In genomic region chr19:58001895-58002369, GRCh38 we compare ENCODE assay signal across 8 cellular contexts. TPM values are rescaled to one million over a fixed set of nuclear protein-coding genes. Genes with fewer than 3 reads are reported as not detected.
DNase-seq lines count a peak whose midpoint lies in the region; ATAC-seq and TF ChIP-seq lines count a peak whose summit lies in the region.

No MANE protein-coding gene starts in this region.

- no peak for TF ChIP-seq CTCF in PC-9 (conservative IDR thresholded peaks at IDR 0.05)

- no peaks in the 10 kb centered on the region for H3K9me2 ChIP-seq in PC-9 (ENCODE audit: insufficient read depth)

- H3K36me3 ChIP-seq in PC-9 (ENCODE audit: low read depth) (peaks cover 50% of the 10 kb centered on the region), muscle layer of duodenum (ENCODE audit: control insufficient read depth in 1 of 2, insufficient read depth in 2 of 2, low read length in 2 of 2) (peaks cover 36 to 79% of the 10 kb centered on the region in 2 donors)

- intact Hi-C loops in PC-9 (cut with micrococcal nuclease; ENCODE audit: unreplicated experiment): loop anchor here (1.0 kb wide), 2 partner anchors 55 to 181 kb away; partner anchors contain the start of genes ZNF256 and ZNF274

- POLR2A ChIA-PET in PC-9 (lab: Charles Lee; ENCODE audit: unreplicated experiment): no interaction called here

- peaks cover 13% of the 10 kb centered on the region for H3K79me2 ChIP-seq in PC-9 (ENCODE audit: low read depth)

- 0 out of 2 replicates have a peak, but pooled peaks cover 10% of the 10 kb centered on the region for H3K4me1 ChIP-seq in PC-9 (replicated peaks; ENCODE audit: insufficient read depth)
- H3K4me1 ChIP-seq in muscle layer of duodenum (ENCODE audit: control insufficient read depth in 1 of 2, insufficient read depth in 2 of 2, low read length in 2 of 2): peaks cover 6 to 19% of the 10 kb centered on the region in 2 donors

- CTCF ChIA-PET in PC-9 (lab: Charles Lee): interaction anchor here (0.6 to 0.8 kb wide), 4 partner anchors 15 to 517 kb away, joined by 3 to 4 read pairs (median 3); partner anchors contain the start of gene ZNF417

- H3K4me2 ChIP-seq in PC-9: peak overlapping the region; percentile 87

- H3K9me3 ChIP-seq in PC-9 (ENCODE audit: insufficient read depth, low read depth) (peaks cover 50% of the 10 kb centered on the region), muscle layer of duodenum (ENCODE audit: control insufficient read depth in 1 of 2, low read length in 2 of 2) (peaks cover 24 to 54% of the 10 kb centered on the region in 2 donors)

- H3K27me3 ChIP-seq in PC-9 (ENCODE audit: insufficient read depth, low read depth) (no peaks in the 10 kb centered on the region), muscle layer of duodenum (ENCODE audit: low read depth, low read length) (no peaks in the 10 kb centered on the region)

- no peak for ATAC-seq in HG03039 (IDR thresholded peaks at IDR 0.05; ENCODE audit: unreplicated experiment)

- H3F3A ChIP-seq in PC-9 (ENCODE audit: insufficient read depth, low read depth): peaks cover 4% of the 10 kb centered on the region; the same call in 1 of the 2 replicates

- no TSS peak for BruUV-seq in PC-9 (replicated peaks; lab: Mats Ljungman, UMichigan)

- H3K4me3 ChIP-seq in PC-9 (peak overlapping the region; percentile 96), muscle layer of duodenum (ENCODE audit: low read depth in 1 of 2, low read length in 2 of 2) (peak overlapping the region; percentile 94 to 97)

- peak; percentile 8 for DNase-seq in stimulated activated CD4-positive, alpha-beta T cell treated with anti-CD3 and anti-CD28 coated beads, Interleukin-1b, Interleukin-23, amount 100 ng/mL, for 48 hours
- DNase-seq in stimulated activated CD4-positive, alpha-beta T cell treated with anti-CD3 and anti-CD28 coated beads, Interleukin-4, amount 100 ng/mL, for 24 hours: no peak
- DNase-seq in PC-9: no peak
- peak; percentile 23 for DNase-seq in effector CD8-positive, alpha-beta T cell (lab: John Stamatoyannopoulos, UW)
- no peak for DNase-seq in LoVo (ENCODE audit: low spot score)
- DNase-seq in SW480 (ENCODE audit: low spot score): no peak

- peak overlapping the region; percentile 100 for H2AFZ ChIP-seq in PC-9

- H4K20me1 ChIP-seq in PC-9 (ENCODE audit: insufficient read depth): no peaks in the 10 kb centered on the region

- no peak overlapping the region for H3K27ac ChIP-seq in PC-9
- peak overlapping the region; percentile 27 for H3K27ac ChIP-seq in muscle layer of duodenum (ENCODE audit: low read length)

RNA-seq across cellular contexts. Expression of gene ZNF606, which starts 0.7 kb away (rescaled TPM):
- total RNA-seq in PC-9 (2021): 16.3 and 21.6 TPM in 2 replicates

RNA-seq across cellular contexts. Expression of gene C19orf18, which starts 27.6 kb away (rescaled TPM):
- not detected in 2 replicates for total RNA-seq in PC-9 (2021)

RNA-seq across cellular contexts. Expression of gene ZSCAN1, which starts 31.9 kb away (rescaled TPM):
- not detected in 2 replicates for total RNA-seq in PC-9 (2021)

RNA-seq across cellular contexts. Expression of gene ZNF256, which starts 54.4 kb away (rescaled TPM):
- total RNA-seq in PC-9 (2021): 6.3 and 6.4 TPM in 2 replicates

RNA-seq across cellular contexts. Expression of gene ZNF135, which starts 57.1 kb away (rescaled TPM):
- 0.15 TPM in 1 of 2 replicates, not detected in the other for total RNA-seq in PC-9 (2021)

Comparison
In these comparisons a context has a peak if more than half of its experiments do, and no peak if none do; other contexts are left out.
1. DNase-seq: peak in stimulated activated CD4-positive, alpha-beta T cell treated with anti-CD3 and anti-CD28 coated beads, Interleukin-1b, Interleukin-23, amount 100 ng/mL, for 48 hours (single experiment) and effector CD8-positive, alpha-beta T cell (single experiment); none in stimulated activated CD4-positive, alpha-beta T cell treated with anti-CD3 and anti-CD28 coated beads, Interleukin-4, amount 100 ng/mL, for 24 hours (single experiment), PC-9 (0 of 2), LoVo (single experiment) and SW480 (single experiment).